8 cellular contexts compared by ENCODE assay signal in the genomic region with DNA sequence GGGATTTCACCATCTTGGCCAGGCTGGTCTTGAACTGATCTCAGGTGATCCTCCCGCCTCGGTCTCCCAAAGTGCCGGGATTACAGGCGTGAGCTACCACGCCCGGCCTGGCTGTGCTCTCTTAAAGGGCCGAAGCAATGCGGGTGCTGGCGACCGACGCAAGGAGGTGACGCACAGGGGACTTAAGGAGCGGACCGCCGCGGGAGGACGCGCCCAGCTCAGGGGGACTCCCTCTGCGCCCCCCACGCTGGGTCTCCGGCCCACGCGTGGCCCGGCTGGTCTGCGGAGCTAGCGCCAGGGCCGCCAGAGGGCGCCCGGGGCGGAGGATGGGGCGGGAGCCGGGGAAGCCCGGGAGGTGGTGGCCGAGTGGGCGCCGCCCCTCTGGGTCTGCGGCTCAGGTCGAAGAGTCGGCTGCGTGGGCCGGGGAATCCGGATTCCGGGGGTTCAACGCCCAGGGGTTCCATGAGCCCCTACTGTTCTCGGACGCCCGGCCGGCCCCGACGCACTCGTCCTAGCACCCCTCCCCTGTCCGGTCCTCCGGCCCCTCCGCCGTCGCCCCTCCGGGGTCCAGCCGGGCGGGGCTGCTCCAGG.
DNase-seq lines count a peak whose midpoint lies in the region; ATAC-seq and TF ChIP-seq lines count a peak whose summit lies in the region.

No MANE protein-coding gene starts in this region.

- H3K27me3 ChIP-seq in muscle layer of colon (ENCODE audit: control insufficient read depth in 1 of 2, insufficient read depth in 2 of 2, low read length in 2 of 2), result peaks cover 0 to 3% of the 10 kb centered on the region in 2 donors

- no peak overlapping the region for H3K9ac ChIP-seq in muscle layer of colon (ENCODE audit: low read length)

- H3K9me3 ChIP-seq in muscle layer of colon (ENCODE audit: low read length), result no peaks in the 10 kb centered on the region

- no peak for TF ChIP-seq POLR2A in erythroblast (IDR thresholded peaks at IDR 0.05; ENCODE audit: low read length)

- peak overlapping the region; percentile 68 to 71 for H3K4me3 ChIP-seq in muscle layer of colon (ENCODE audit: low read depth in 1 of 2, low read length in 2 of 2)

- H3K36me3 ChIP-seq in muscle layer of colon (ENCODE audit: insufficient read depth, low read length), result peaks cover 8% of the 10 kb centered on the region

- ATAC-seq in GM18867 (IDR thresholded peaks at IDR 0.05; ENCODE audit: unreplicated experiment), result peak; percentile 75
- peak; percentile 71 for ATAC-seq in HG03159 (IDR thresholded peaks at IDR 0.05; ENCODE audit: unreplicated experiment)

- peak; percentile 92 for DNase-seq in AG08396 (ENCODE audit: low spot score)
- DNase-seq in NOMO-1 treated with dmso at 0.1 percent for 144 hours (lab: John Stamatoyannopoulos, UW; ENCODE audit: unreplicated experiment), result peak; percentile 61
- peak; percentile 56 for DNase-seq in activated T-cell treated with anti-CD3 and anti-CD28 coated beads for 4 hours
- peak; percentile 60 to 76 for DNase-seq in erythroblast (lab: John Stamatoyannopoulos, UW)
- peak; percentile 26 to 70 for DNase-seq in stimulated activated CD8-positive, alpha-beta memory T cell treated with anti-CD3 and anti-CD28 coated beads, Interleukin-7, amount 100 ng/mL, for 4 hours (ENCODE audit: low read depth in 2 of 2)

- peaks cover 20% of the 10 kb centered on the region for H3K4me1 ChIP-seq in muscle layer of colon (ENCODE audit: insufficient read depth, low read length)

- H3K27ac ChIP-seq in muscle layer of colon (ENCODE audit: low read depth, low read length), result peak overlapping the region; percentile 75

Comparison
In these comparisons a context has a peak if more than half of its experiments do, and no peak if none do; other contexts are left out.
1. Peak in every context shown above with its lines: DNase-seq, ATAC-seq, H3K4me3 ChIP-seq and H3K27ac ChIP-seq.